Comparison of ENCODE assay signal across 8 cellular contexts in genomic region chr3:101827211-101828174, GRCh38. TPM values are rescaled to one million over a fixed set of nuclear protein-coding genes. Genes with fewer than 3 reads are reported as not detected.
DNase-seq lines count a peak whose midpoint lies in the region; ATAC-seq and TF ChIP-seq lines count a peak whose summit lies in the region.

No MANE protein-coding gene starts in this region.

- TF ChIP-seq EP300 in neural cell (conservative IDR thresholded peaks at IDR 0.05; ENCODE audit: poor library complexity, severe bottlenecking) = no peak

- H2AFZ ChIP-seq in neural cell (ENCODE audit: low read depth, low read length) = no peak overlapping the region

- peaks cover 55% of the 10 kb centered on the region for H3K4me1 Mint-ChIP-seq in activated T-helper 2 cell treated with anti-CD3 and anti-CD28 coated beads, Interferon-gamma antibody, Interleukin-2, Interleukin-4, amounts not matched to agents 10 μg/mL and 5 μg/mL and 100 μg/mL, durations not matched to agents 14 hours and 24 hours and 36 hours (ENCODE audit: low read depth)
- peaks cover 82% of the 10 kb centered on the region for H3K4me1 Mint-ChIP-seq in stimulated activated naive CD8-positive, alpha-beta T cell treated with anti-CD3 and anti-CD28 coated beads, Interleukin-15, amount 100 ng/mL, for 72 hours

- H3K9me3 ChIP-seq in Panc1 (ENCODE audit: control insufficient read depth, insufficient read depth, low read depth, low read length) (no peaks in the 10 kb centered on the region), neural cell (ENCODE audit: low read length) (no peaks in the 10 kb centered on the region)

- no peak for TF ChIP-seq RAD21 in neural cell (conservative IDR thresholded peaks at IDR 0.05)

- H3K4me1 ChIP-seq in Panc1 (ENCODE audit: control insufficient read depth, insufficient read depth, low read length) = peaks cover 22% of the 10 kb centered on the region

- H3K9me3 Mint-ChIP-seq in activated T-helper 2 cell treated with anti-CD3 and anti-CD28 coated beads, Interferon-gamma antibody, Interleukin-2, Interleukin-4, amounts not matched to agents 10 μg/mL and 5 μg/mL and 100 μg/mL, durations not matched to agents 14 hours and 24 hours and 36 hours = no peaks in the 10 kb centered on the region
- no peaks in the 10 kb centered on the region for H3K9me3 Mint-ChIP-seq in stimulated activated naive CD8-positive, alpha-beta T cell treated with anti-CD3 and anti-CD28 coated beads, Interleukin-15, amount 100 ng/mL, for 72 hours

- no peak overlapping the region for H3K4me2 ChIP-seq in neural cell (ENCODE audit: low read length)

- H3K9ac ChIP-seq in neural cell (ENCODE audit: low read length) = peak overlapping the region; percentile 21

- H3K4me3 Mint-ChIP-seq in activated T-helper 2 cell treated with anti-CD3 and anti-CD28 coated beads, Interferon-gamma antibody, Interleukin-2, Interleukin-4, amounts not matched to agents 10 μg/mL and 5 μg/mL and 100 μg/mL, durations not matched to agents 14 hours and 24 hours and 36 hours (ENCODE audit: low read depth) = peak overlapping the region; percentile 93
- H3K4me3 Mint-ChIP-seq in stimulated activated naive CD8-positive, alpha-beta T cell treated with anti-CD3 and anti-CD28 coated beads, Interleukin-15, amount 100 ng/mL, for 72 hours = peak overlapping the region; percentile 90 to 98

- POLR2A ChIA-PET in Panc1 (lab: Charles Lee) = interaction anchor here (0.7 kb wide), 1 partner anchor 20 kb away, joined by 3 read pairs; no protein-coding TSS in a partner anchor

- in situ Hi-C loops in Panc1 (cut with HindIII; ENCODE audit: low pct_unique_long_range_greater_than_20kb, low sequenced_read_pairs) = no loop called here

- intact Hi-C loops in Panc1 (cut with micrococcal nuclease; ENCODE audit: unreplicated experiment) = no loop called here
- intact Hi-C loops in activated T-helper 2 cell treated with anti-CD3 and anti-CD28 coated beads, Interferon-gamma antibody, Interleukin-2, Interleukin-4, amounts not matched to agents 10 μg/mL and 5 μg/mL and 100 μg/mL, durations not matched to agents 14 hours and 24 hours and 36 hours (cut with micrococcal nuclease) = loop anchor here (1.0 to 5.0 kb wide), 8 partner anchors 13 to 335 kb away; no protein-coding TSS in a partner anchor

- no peaks in the 10 kb centered on the region for H4K20me1 ChIP-seq in neural cell (ENCODE audit: insufficient read depth)

- TF ChIP-seq CTCF in AG09319 (IDR thresholded peaks at IDR 0.05; ENCODE audit: low read depth, low read length) = no peak
- TF ChIP-seq CTCF in Panc1 (IDR thresholded peaks at IDR 0.05) = no peak
- no peak for TF ChIP-seq CTCF in neural cell (IDR thresholded peaks at IDR 0.05; ENCODE audit: poor library complexity, severe bottlenecking)

- DNase-seq in AG09319 (ENCODE audit: extremely low read depth, low read depth) (peak; percentile 48), Panc1 (ENCODE audit: low read depth, low spot score) (no peak), fibroblast of the conjunctiva (ENCODE audit: low read depth) (peak; percentile 48)
- DNase-seq in activated T-helper 2 cell treated with anti-CD3 and anti-CD28 coated beads, Interferon-gamma antibody, Interleukin-2, Interleukin-4, amounts not matched to agents 10 μg/mL and 5 μg/mL and 100 μg/mL, durations not matched to agents 14 hours and 24 hours and 36 hours (ENCODE audit: low spot score) = peak; percentile 77
- peak; percentile 92 to 96 for DNase-seq in stimulated activated naive CD8-positive, alpha-beta T cell treated with anti-CD3 and anti-CD28 coated beads, Interleukin-15, amount 100 ng/mL, for 72 hours

- no peaks in the 10 kb centered on the region for H3K36me3 ChIP-seq in Panc1 (ENCODE audit: control insufficient read depth, insufficient read depth, low read length)
- H3K36me3 ChIP-seq in neural cell (ENCODE audit: insufficient read depth, low read length) = no peaks in the 10 kb centered on the region

- no TSS peak for BruUV-seq in Panc1 (replicated peaks; lab: Mats Ljungman, UMichigan)

- H3K9me2 ChIP-seq in neural cell (ENCODE audit: insufficient read depth, low read length) = no peaks in the 10 kb centered on the region

- H3K27me3 ChIP-seq in Panc1 (ENCODE audit: control insufficient read depth, insufficient read depth, low read length) (no peaks in the 10 kb centered on the region), neural cell (ENCODE audit: insufficient read depth, low read depth, low read length) (no peaks in the 10 kb centered on the region)

- ATAC-seq in GM19035 (IDR thresholded peaks at IDR 0.05; ENCODE audit: unreplicated experiment) (peak; percentile 89), HG03280 (IDR thresholded peaks at IDR 0.05; ENCODE audit: unreplicated experiment) (peak; percentile 90), Panc1 (peak; percentile 88)
- ATAC-seq in stimulated activated naive CD8-positive, alpha-beta T cell treated with anti-CD3 and anti-CD28 coated beads, Interleukin-15, amount 100 ng/mL, for 72 hours = peak; percentile 92

- no peaks in the 10 kb centered on the region for H3K27me3 Mint-ChIP-seq in activated T-helper 2 cell treated with anti-CD3 and anti-CD28 coated beads, Interferon-gamma antibody, Interleukin-2, Interleukin-4, amounts not matched to agents 10 μg/mL and 5 μg/mL and 100 μg/mL, durations not matched to agents 14 hours and 24 hours and 36 hours (ENCODE audit: low read depth)
- H3K27me3 Mint-ChIP-seq in stimulated activated naive CD8-positive, alpha-beta T cell treated with anti-CD3 and anti-CD28 coated beads, Interleukin-15, amount 100 ng/mL, for 72 hours = no peaks in the 10 kb centered on the region

- H3F3A ChIP-seq in neural cell (ENCODE audit: insufficient read depth, low read length, poor library complexity, severe bottlenecking) = no peaks in the 10 kb centered on the region

- peak overlapping the region; percentile 98 for H3K27ac Mint-ChIP-seq in activated T-helper 2 cell treated with anti-CD3 and anti-CD28 coated beads, Interferon-gamma antibody, Interleukin-2, Interleukin-4, amounts not matched to agents 10 μg/mL and 5 μg/mL and 100 μg/mL, durations not matched to agents 14 hours and 24 hours and 36 hours
- H3K27ac Mint-ChIP-seq in stimulated activated naive CD8-positive, alpha-beta T cell treated with anti-CD3 and anti-CD28 coated beads, Interleukin-15, amount 100 ng/mL, for 72 hours = peak overlapping the region; percentile 97

- H3K27ac ChIP-seq in Panc1 (ENCODE audit: low read length) (peak overlapping the region; percentile 81), neural cell (ENCODE audit: low read length) (no peak overlapping the region)

- peak overlapping the region; percentile 65 to 89 for H3K4me3 ChIP-seq in Panc1 (ENCODE audit: low read depth in 2 of 2, low read length in 2 of 2)
- H3K4me3 ChIP-seq in neural cell (ENCODE audit: low read length) = peak overlapping the region; percentile 43

- peaks cover 64% of the 10 kb centered on the region for H3K36me3 Mint-ChIP-seq in activated T-helper 2 cell treated with anti-CD3 and anti-CD28 coated beads, Interferon-gamma antibody, Interleukin-2, Interleukin-4, amounts not matched to agents 10 μg/mL and 5 μg/mL and 100 μg/mL, durations not matched to agents 14 hours and 24 hours and 36 hours (ENCODE audit: low read depth)

- H3K79me2 ChIP-seq in neural cell (replicated peaks; ENCODE audit: insufficient read depth, low read length) = no peaks in the 10 kb centered on the region

- CTCF ChIA-PET in Panc1 (lab: Charles Lee) = interaction anchor here (0.6 kb wide), 1 partner anchor 139 kb away, joined by 7 read pairs; no protein-coding TSS in a partner anchor

TF ChIP-seq in neural cell, 6 proteins besides CTCF, POLR2A, EP300 and RAD21:
- TF ChIP-seq SMC3 (conservative IDR thresholded peaks at IDR 0.05; ENCODE audit: poor library complexity) (no peak), TAF1 (IDR thresholded peaks at IDR 0.05; ENCODE audit: low read depth) (no peak), EZH2 (IDR thresholded peaks at IDR 0.05; ENCODE audit: borderline replicate concordance, insufficient read depth, low read length, poor library complexity, severe bottlenecking) (no peak), POLR2AphosphoS5 (IDR thresholded peaks at IDR 0.05) (no peak), MXI1 (conservative IDR thresholded peaks at IDR 0.05; ENCODE audit: poor library complexity, severe bottlenecking) (no peak)
- TF ChIP-seq, protein P1, sequence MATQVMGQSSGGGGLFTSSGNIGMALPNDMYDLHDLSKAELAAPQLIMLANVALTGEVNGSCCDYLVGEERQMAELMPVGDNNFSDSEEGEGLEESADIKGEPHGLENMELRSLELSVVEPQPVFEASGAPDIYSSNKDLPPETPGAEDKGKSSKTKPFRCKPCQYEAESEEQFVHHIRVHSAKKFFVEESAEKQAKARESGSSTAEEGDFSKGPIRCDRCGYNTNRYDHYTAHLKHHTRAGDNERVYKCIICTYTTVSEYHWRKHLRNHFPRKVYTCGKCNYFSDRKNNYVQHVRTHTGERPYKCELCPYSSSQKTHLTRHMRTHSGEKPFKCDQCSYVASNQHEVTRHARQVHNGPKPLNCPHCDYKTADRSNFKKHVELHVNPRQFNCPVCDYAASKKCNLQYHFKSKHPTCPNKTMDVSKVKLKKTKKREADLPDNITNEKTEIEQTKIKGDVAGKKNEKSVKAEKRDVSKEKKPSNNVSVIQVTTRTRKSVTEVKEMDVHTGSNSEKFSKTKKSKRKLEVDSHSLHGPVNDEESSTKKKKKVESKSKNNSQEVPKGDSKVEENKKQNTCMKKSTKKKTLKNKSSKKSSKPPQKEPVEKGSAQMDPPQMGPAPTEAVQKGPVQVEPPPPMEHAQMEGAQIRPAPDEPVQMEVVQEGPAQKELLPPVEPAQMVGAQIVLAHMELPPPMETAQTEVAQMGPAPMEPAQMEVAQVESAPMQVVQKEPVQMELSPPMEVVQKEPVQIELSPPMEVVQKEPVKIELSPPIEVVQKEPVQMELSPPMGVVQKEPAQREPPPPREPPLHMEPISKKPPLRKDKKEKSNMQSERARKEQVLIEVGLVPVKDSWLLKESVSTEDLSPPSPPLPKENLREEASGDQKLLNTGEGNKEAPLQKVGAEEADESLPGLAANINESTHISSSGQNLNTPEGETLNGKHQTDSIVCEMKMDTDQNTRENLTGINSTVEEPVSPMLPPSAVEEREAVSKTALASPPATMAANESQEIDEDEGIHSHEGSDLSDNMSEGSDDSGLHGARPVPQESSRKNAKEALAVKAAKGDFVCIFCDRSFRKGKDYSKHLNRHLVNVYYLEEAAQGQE (IDR thresholded peaks at IDR 0.05; ENCODE audit: borderline replicate concordance) = no peak

RNA-seq across cellular contexts. Expression of gene NFKBIZ, which starts 21.8 kb away (rescaled TPM):
- 17.4 TPM for total RNA-seq in Panc1 (2021; ENCODE audit: unreplicated experiment)
- 7.9 TPM for polyA plus RNA-seq in Panc1 (2012; ENCODE audit: insufficient read length)
- total RNA-seq in activated T-helper 2 cell treated with anti-CD3 and anti-CD28 coated beads, Interferon-gamma antibody, Interleukin-2, Interleukin-4, amounts not matched to agents 10 μg/mL and 5 μg/mL and 100 μg/mL, durations not matched to agents 14 hours and 24 hours and 36 hours = 122 and 140 TPM in 2 replicates
- polyA plus RNA-seq in neural cell = 0.84 and 1.8 TPM in 2 replicates
- polyA minus RNA-seq in neural cell = 1.2 and 1.7 TPM in 2 replicates

RNA-seq across cellular contexts. Expression of gene NXPE3, which starts 48.5 kb away (rescaled TPM):
- total RNA-seq in Panc1 (2021; ENCODE audit: unreplicated experiment) = 30.4 TPM
- polyA plus RNA-seq in Panc1 (2012; ENCODE audit: insufficient read length) = 19.0 TPM
- 18.1 and 21.2 TPM in 2 replicates for total RNA-seq in activated T-helper 2 cell treated with anti-CD3 and anti-CD28 coated beads, Interferon-gamma antibody, Interleukin-2, Interleukin-4, amounts not matched to agents 10 μg/mL and 5 μg/mL and 100 μg/mL, durations not matched to agents 14 hours and 24 hours and 36 hours
- polyA plus RNA-seq in neural cell = 6.6 and 7.9 TPM in 2 replicates
- polyA minus RNA-seq in neural cell = 18.3 and 20.0 TPM in 2 replicates
